Comparison of ENCODE assay signal across 29 cellular contexts in genomic region chr3:107247116-107247515, GRCh38.
"Had no signal": no experiment of that assay in that cellular context is flagged by ENCODE, and none has a peak within 500 bp of the region (broad histone marks: within the 10 kb centered on the region; RNA-seq: fewer than 3 reads in every experiment).

No MANE protein-coding gene starts in this region.

- H3K27ac Mint-ChIP-seq: stimulated activated effector memory CD8-positive, alpha-beta T cell treated with anti-CD3 and anti-CD28 coated beads, Interleukin-12 subunit alpha, Interleukin-12 subunit beta, amount 100 ng/mL, for 72 hours; stimulated activated memory B cell treated with anti-CD40 and anti-IgM and Interleukin-4, amounts not matched to agents 10 μg/mL and 1 μg/mL and 100 μg/mL, for 72 hours; stimulated activated naive B cell treated with anti-CD40 and anti-IgM and Interleukin-4, amounts not matched to agents 10 μg/mL and 1 μg/mL and 100 μg/mL, for 72 hours; stimulated activated naive CD8-positive, alpha-beta T cell treated with anti-CD3 and anti-CD28 coated beads, Interleukin-15, amount 100 ng/mL, for 72 hours; stimulated activated naive CD8-positive, alpha-beta T cell treated with anti-CD3 and anti-CD28 coated beads, Interleukin-15, Interleukin-2, amounts not matched to agents 100 ng/mL and 50 ng/mL, for 24 hours; type B pancreatic cell had no signal

- H3K27me3 Mint-ChIP-seq: stimulated activated memory B cell treated with anti-CD40 and anti-IgM and Interleukin-4, amounts not matched to agents 10 μg/mL and 1 μg/mL and 100 μg/mL, for 72 hours; stimulated activated naive B cell treated with anti-CD40 and anti-IgM and Interleukin-4, amounts not matched to agents 10 μg/mL and 1 μg/mL and 100 μg/mL, for 72 hours; stimulated activated naive CD8-positive, alpha-beta T cell treated with anti-CD3 and anti-CD28 coated beads, Interleukin-15, amount 100 ng/mL, for 72 hours; type B pancreatic cell had no signal

- H3K27ac ChIP-seq: stomach, suprapubic skin, testis, thoracic aorta, thyroid gland, tibial artery, tibial nerve, transverse colon, upper lobe of left lung, upper lobe of right lung, uterus, vagina had no signal

- H3K27me3 ChIP-seq: stomach, suprapubic skin, testis, thyroid gland, tibial artery, tibial nerve, transverse colon, upper lobe of left lung, upper lobe of right lung, uterus, vagina had no signal

- H3K4me3 Mint-ChIP-seq: stimulated activated effector memory CD8-positive, alpha-beta T cell treated with anti-CD3 and anti-CD28 coated beads, Interleukin-12 subunit alpha, Interleukin-12 subunit beta, amount 100 ng/mL, for 72 hours; stimulated activated memory B cell treated with anti-CD40 and anti-IgM and Interleukin-4, amounts not matched to agents 10 μg/mL and 1 μg/mL and 100 μg/mL, for 72 hours; stimulated activated naive B cell treated with anti-CD40 and anti-IgM and Interleukin-4, amounts not matched to agents 10 μg/mL and 1 μg/mL and 100 μg/mL, for 72 hours; stimulated activated naive CD8-positive, alpha-beta T cell treated with anti-CD3 and anti-CD28 coated beads, Interleukin-15, amount 100 ng/mL, for 72 hours; stimulated activated naive CD8-positive, alpha-beta T cell treated with anti-CD3 and anti-CD28 coated beads, Interleukin-15, Interleukin-2, amounts not matched to agents 100 ng/mL and 50 ng/mL, for 24 hours; type B pancreatic cell had no signal

- H3K4me3 ChIP-seq: stomach, suprapubic skin, testis, thoracic aorta, thyroid gland, tibial artery, tibial nerve, transverse colon, upper lobe of left lung, upper lobe of right lung, uterus, vagina had no signal

- H3K4me1 Mint-ChIP-seq: stimulated activated effector memory CD8-positive, alpha-beta T cell treated with anti-CD3 and anti-CD28 coated beads, Interleukin-12 subunit alpha, Interleukin-12 subunit beta, amount 100 ng/mL, for 72 hours; stimulated activated naive CD8-positive, alpha-beta T cell treated with anti-CD3 and anti-CD28 coated beads, Interleukin-15, amount 100 ng/mL, for 72 hours had no signal

- FAIRE-seq: urothelium cell line had no signal

- DNase-seq: stimulated activated CD4-positive, alpha-beta T cell treated with anti-CD3 and anti-CD28 coated beads, Interleukin-2, amount 100 ng/mL, for 48 hours; stimulated activated CD4-positive, alpha-beta T cell treated with anti-CD3 and anti-CD28 coated beads, Interleukin-4, amount 100 ng/mL, for 1 hour; stimulated activated CD4-positive, alpha-beta T cell treated with anti-CD3 and anti-CD28 coated beads, Interleukin-4, amount 100 ng/mL, for 24 hours; stimulated activated CD4-positive, alpha-beta T cell treated with anti-CD3 and anti-CD28 coated beads, Interleukin-4, amount 100 ng/mL, for 4 hours; stimulated activated CD8-positive, alpha-beta memory T cell treated with anti-CD3 and anti-CD28 coated beads, Interleukin-4, amount 100 ng/mL, for 48 hours; stimulated activated naive B cell treated with anti-CD40 and anti-IgM and Interleukin-4, amounts not matched to agents 10 μg/mL and 1 μg/mL and 100 μg/mL, for 72 hours; stimulated activated naive CD4-positive, alpha-beta T cell; stimulated activated naive CD4-positive, alpha-beta T cell treated with Interleukin-2 at 50 U/mL for 16 hours; stimulated activated naive CD8-positive, alpha-beta T cell treated with anti-CD3 and anti-CD28 coated beads, Interleukin-15, amount 100 ng/mL, for 72 hours; stimulated activated naive CD8-positive, alpha-beta T cell treated with anti-CD3 and anti-CD28 coated beads, Interleukin-15, Interleukin-2, amounts not matched to agents 100 U/mL and 50 U/mL, for 24 hours; stomach; substantia nigra; testis; thyroid gland; tibial artery; transverse colon; trophoblast cell; upper lobe of left lung; upper lobe of right lung; uterus had no signal

- H3K36me3 ChIP-seq: thoracic aorta, transverse colon, uterus, vagina had no signal

- ATAC-seq: stimulated activated effector memory CD8-positive, alpha-beta T cell treated with anti-CD3 and anti-CD28 coated beads, Interleukin-12 subunit alpha, Interleukin-12 subunit beta, amount 100 ng/mL, for 72 hours; stimulated activated memory B cell treated with anti-CD40 and anti-IgM and Interleukin-4, amounts not matched to agents 10 μg/mL and 1 μg/mL and 100 μg/mL, for 72 hours; stimulated activated naive B cell treated with anti-CD40 and anti-IgM and Interleukin-4, amounts not matched to agents 10 μg/mL and 1 μg/mL and 100 μg/mL, for 72 hours; stimulated activated naive CD8-positive, alpha-beta T cell treated with anti-CD3 and anti-CD28 coated beads, Interleukin-15, amount 100 ng/mL, for 72 hours; stimulated activated naive CD8-positive, alpha-beta T cell treated with anti-CD3 and anti-CD28 coated beads, Interleukin-15, Interleukin-2, amounts not matched to agents 100 U/mL and 50 U/mL, for 24 hours; upper lobe of right lung had no signal

- H3K9me3 Mint-ChIP-seq: stimulated activated effector memory CD8-positive, alpha-beta T cell treated with anti-CD3 and anti-CD28 coated beads, Interleukin-12 subunit alpha, Interleukin-12 subunit beta, amount 100 ng/mL, for 72 hours; stimulated activated memory B cell treated with anti-CD40 and anti-IgM and Interleukin-4, amounts not matched to agents 10 μg/mL and 1 μg/mL and 100 μg/mL, for 72 hours; stimulated activated naive B cell treated with anti-CD40 and anti-IgM and Interleukin-4, amounts not matched to agents 10 μg/mL and 1 μg/mL and 100 μg/mL, for 72 hours; stimulated activated naive CD8-positive, alpha-beta T cell treated with anti-CD3 and anti-CD28 coated beads, Interleukin-15, amount 100 ng/mL, for 72 hours; stimulated activated naive CD8-positive, alpha-beta T cell treated with anti-CD3 and anti-CD28 coated beads, Interleukin-15, Interleukin-2, amounts not matched to agents 100 ng/mL and 50 ng/mL, for 24 hours; type B pancreatic cell had no signal

- H3K36me3 Mint-ChIP-seq: stimulated activated effector memory CD8-positive, alpha-beta T cell treated with anti-CD3 and anti-CD28 coated beads, Interleukin-12 subunit alpha, Interleukin-12 subunit beta, amount 100 ng/mL, for 72 hours; stimulated activated naive B cell treated with anti-CD40 and anti-IgM and Interleukin-4, amounts not matched to agents 10 μg/mL and 1 μg/mL and 100 μg/mL, for 72 hours had no signal

- H3K9me3 ChIP-seq: stomach, suprapubic skin, testis, thoracic aorta, thyroid gland, tibial artery, tibial nerve, transverse colon, upper lobe of left lung, upper lobe of right lung, uterus, vagina had no signal

- H3K4me1 ChIP-seq: thyroid gland, upper lobe of right lung, uterus had no signal
